Comparison of ENCODE assay signal across 8 cellular contexts in genomic region chr2:9206991-9207640, GRCh38. TPM values are rescaled to one million over a fixed set of nuclear protein-coding genes. Genes with fewer than 3 reads are reported as not detected.
A peak's percentile ranks its signal among the peaks of the same experiment; 100 is the strongest.
DNase-seq lines count a peak whose midpoint lies in the region; ATAC-seq and TF ChIP-seq lines count a peak whose summit lies in the region.

No MANE protein-coding gene starts in this region.

- H3K4me3 Mint-ChIP-seq in CD4-positive, alpha-beta T cell = peak overlapping the region; percentile 15

- H3K9me3 ChIP-seq in CD4-positive, alpha-beta T cell (ENCODE audit: control insufficient read depth, low read length) = no peaks in the 10 kb centered on the region
- no peaks in the 10 kb centered on the region for H3K9me3 ChIP-seq in PC-9 (ENCODE audit: insufficient read depth, low read depth)
- no peaks in the 10 kb centered on the region for H3K9me3 ChIP-seq in duodenal mucosa (ENCODE audit: control insufficient read depth in 1 of 2, low read length in 2 of 2)
- H3K9me3 ChIP-seq in mesodermal cell (ENCODE audit: control insufficient read depth, low read length) = no peaks in the 10 kb centered on the region

- ATAC-seq in CD4-positive, alpha-beta T cell (ENCODE audit: poor library complexity) = no peak
- ATAC-seq in GM21381 (IDR thresholded peaks at IDR 0.05; ENCODE audit: unreplicated experiment) = peak; percentile 12

- H2AFZ ChIP-seq in PC-9 = peak overlapping the region; percentile 77

- CTCF ChIA-PET in CD4-positive, alpha-beta T cell (lab: Charles Lee) = no interaction called here
- CTCF ChIA-PET in PC-9 (lab: Charles Lee) = interaction anchor here (0.7 kb wide), 1 partner anchor 124 kb away, joined by 3 read pairs; no protein-coding TSS in a partner anchor

- H3K27me3 Mint-ChIP-seq in CD4-positive, alpha-beta T cell = peaks cover 70% of the 10 kb centered on the region

- no peak for TF ChIP-seq CTCF in CD4-positive, alpha-beta T cell (IDR thresholded peaks at IDR 0.05)
- no peak for TF ChIP-seq CTCF in PC-9 (conservative IDR thresholded peaks at IDR 0.05)

- H3K4me1 Mint-ChIP-seq in CD4-positive, alpha-beta T cell (ENCODE audit: low read depth) = peaks cover 6% of the 10 kb centered on the region

- intact Hi-C loops in CD4-positive, alpha-beta T cell (cut with DNase I, micrococcal nuclease) = no loop called here
- intact Hi-C loops in PC-9 (cut with micrococcal nuclease; ENCODE audit: unreplicated experiment) = loop anchor here (1.0 to 10.0 kb wide), 11 partner anchors 28 to 322 kb away; partner anchors contain the start of genes CPSF3 and ITGB1BP1

- WGBS in mesodermal cell (ENCODE audit: insufficient coverage in 2 of 2), 2 experiments = 0% methylated on average over 51 to 67 of the region's 84 CpGs
- WGBS in urinary bladder = under 1% methylated on average over 84 of the region's 84 CpGs

- no peak overlapping the region for H3K27ac Mint-ChIP-seq in CD4-positive, alpha-beta T cell

- H3K4me2 ChIP-seq in PC-9 = peak overlapping the region; percentile 97

- H3K9ac ChIP-seq in duodenal mucosa (ENCODE audit: low read depth in 1 of 2, low read length in 2 of 2) = peak overlapping the region; percentile 51 to 60

- no peak for DNase-seq in CD4-positive, alpha-beta T cell
- no peak for DNase-seq in PC-9
- no peak for DNase-seq in NCI-H526 treated with DMSO at 0.1 percent for 48 hours (lab: John Stamatoyannopoulos, UW)
- DNase-seq in GM03348 (ENCODE audit: low spot score) = no peak

- H4K20me1 ChIP-seq in PC-9 (ENCODE audit: insufficient read depth) = peaks cover 23% of the 10 kb centered on the region

- peaks cover 7% of the 10 kb centered on the region for H3K36me3 ChIP-seq in PC-9 (ENCODE audit: low read depth)
- no peaks in the 10 kb centered on the region for H3K36me3 ChIP-seq in duodenal mucosa (ENCODE audit: control insufficient read depth in 1 of 2, insufficient read depth in 2 of 2, low read length in 2 of 2)
- peaks cover 11% of the 10 kb centered on the region for H3K36me3 ChIP-seq in mesodermal cell (ENCODE audit: control insufficient read depth, insufficient read depth, low read length)
- no peaks in the 10 kb centered on the region for H3K36me3 ChIP-seq in urinary bladder (ENCODE audit: insufficient read depth)

- no TSS peak for BruUV-seq in PC-9 (replicated peaks; lab: Mats Ljungman, UMichigan)

- no peaks in the 10 kb centered on the region for H3K36me3 Mint-ChIP-seq in CD4-positive, alpha-beta T cell (ENCODE audit: low read depth)

- no peak overlapping the region for H3K27ac ChIP-seq in CD4-positive, alpha-beta T cell (ENCODE audit: low read depth, low read length)
- H3K27ac ChIP-seq in PC-9 = peak overlapping the region; percentile 74
- H3K27ac ChIP-seq in duodenal mucosa (ENCODE audit: low read depth, low read length) = peak overlapping the region; percentile 81
- no peak overlapping the region for H3K27ac ChIP-seq in mesodermal cell (ENCODE audit: low read depth, low read length, severe bottlenecking)
- peak overlapping the region; percentile 76 for H3K27ac ChIP-seq in urinary bladder (ENCODE audit: low read depth)

- H3K4me1 ChIP-seq in PC-9 (replicated peaks; ENCODE audit: insufficient read depth) = peaks cover 46% of the 10 kb centered on the region
- peaks cover 42 to 49% of the 10 kb centered on the region in 2 donors for H3K4me1 ChIP-seq in duodenal mucosa (ENCODE audit: control insufficient read depth in 1 of 2, insufficient read depth in 2 of 2, low read length in 2 of 2)
- peaks cover 23% of the 10 kb centered on the region for H3K4me1 ChIP-seq in mesodermal cell (ENCODE audit: control insufficient read depth, insufficient read depth, low read length, poor library complexity, severe bottlenecking)
- peaks cover 2% of the 10 kb centered on the region for H3K4me1 ChIP-seq in urinary bladder (ENCODE audit: insufficient read depth)

- peak overlapping the region; percentile 99 for H3K4me3 ChIP-seq in PC-9
- H3K4me3 ChIP-seq in duodenal mucosa (ENCODE audit: low read depth in 1 of 2, low read length in 2 of 2) = peak overlapping the region; percentile 73 to 79
- H3K4me3 ChIP-seq in mesodermal cell (ENCODE audit: extremely low read depth, insufficient read depth, low read length, poor library complexity, severe bottlenecking) = peak overlapping the region; percentile 89
- peak overlapping the region; percentile 82 for H3K4me3 ChIP-seq in urinary bladder (ENCODE audit: low read depth, low read length)

- H3F3A ChIP-seq in PC-9 (ENCODE audit: insufficient read depth, low read depth) = peaks cover 19% of the 10 kb centered on the region; the same call in 1 of the 2 replicates

- no peaks in the 10 kb centered on the region for H3K9me2 ChIP-seq in PC-9 (ENCODE audit: insufficient read depth)

- H3K79me2 ChIP-seq in PC-9 (ENCODE audit: low read depth) = peaks cover 65% of the 10 kb centered on the region

- POLR2A ChIA-PET in CD4-positive, alpha-beta T cell (lab: Charles Lee) = no interaction called here
- POLR2A ChIA-PET in PC-9 (lab: Charles Lee; ENCODE audit: unreplicated experiment) = no interaction called here

- peaks cover 47% of the 10 kb centered on the region for H3K27me3 ChIP-seq in CD4-positive, alpha-beta T cell (ENCODE audit: control insufficient read depth, insufficient read depth, low read length)
- H3K27me3 ChIP-seq in PC-9 (ENCODE audit: insufficient read depth, low read depth) (no peaks in the 10 kb centered on the region), duodenal mucosa (ENCODE audit: control insufficient read depth in 1 of 2, insufficient read depth in 2 of 2, low read length in 2 of 2) (no peaks in the 10 kb centered on the region)

- no peaks in the 10 kb centered on the region for H3K9me3 Mint-ChIP-seq in CD4-positive, alpha-beta T cell

RNA-seq across cellular contexts. Expression of gene ASAP2, which starts 0.5 kb away (rescaled TPM):
- total RNA-seq in CD4-positive, alpha-beta T cell = under 1 TPM in 1 of 2 experiments, not detected in 1; 0.16 TPM
- total RNA-seq in PC-9 (2021) (60.3 and 66.8 TPM in 2 replicates), urinary bladder (34.8 TPM)
- 26.8 TPM for polyA plus RNA-seq in mesodermal cell (2013, experiment 1 of 2)
- polyA plus RNA-seq in mesodermal cell (2013, experiment 2 of 2) = 24.5 TPM
- polyA plus RNA-seq in urinary bladder = 10.2 TPM

Comparison
In these comparisons a context has a peak if more than half of its experiments do, and no peak if none do; other contexts are left out.
1. H3K27ac ChIP-seq: peak in PC-9 (single experiment), duodenal mucosa (single experiment) and urinary bladder (single experiment); none in CD4-positive, alpha-beta T cell (single experiment) and mesodermal cell (single experiment).
2. RNA of gene ASAP2, which starts 0.5 kb away (total RNA-seq): 60.3 to 66.8 TPM in PC-9 and 34.8 TPM in urinary bladder (single experiment); 0.16 TPM in CD4-positive, alpha-beta T cell; every median in the first group is over 10 times any median in the second.
3. Peak in every context shown above with its lines, with median percentiles within 50 percentile points of each other: H3K4me3 ChIP-seq.